22 cellular contexts compared by ENCODE assay signal in the genomic region with DNA sequence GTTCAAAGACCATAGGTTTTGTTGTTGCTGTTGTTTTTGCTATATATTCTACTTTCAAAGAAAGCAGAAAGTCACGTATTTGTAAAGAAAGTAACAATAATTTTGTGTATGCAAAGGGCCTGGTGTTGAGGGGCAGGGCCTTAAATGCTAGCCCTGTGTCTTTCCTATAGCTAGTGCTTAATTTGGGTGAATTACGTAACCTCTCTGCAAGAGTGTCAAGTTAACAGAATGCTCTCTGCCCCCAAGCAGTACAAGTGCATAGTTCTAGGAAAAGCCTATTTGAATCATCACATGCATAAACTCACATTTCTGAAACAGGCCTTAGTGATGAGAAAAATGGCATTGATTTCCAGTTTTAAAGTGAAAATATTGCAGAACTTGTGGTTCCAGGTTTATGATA.
"Had no signal": no experiment of that assay in that cellular context is flagged by ENCODE, and none has a peak within 500 bp of the region (broad histone marks: within the 10 kb centered on the region; RNA-seq: fewer than 3 reads in every experiment).

No MANE protein-coding gene starts in this region.

- H3K27ac ChIP-seq: ovary, prostate gland, right atrium auricular region had no signal

- ATAC-seq: activated CD8-positive, alpha-beta memory T cell treated with anti-CD3 and anti-CD28 coated beads, Interleukin-2, amount 10 ng/mL, durations not matched to agents 7 days and 5 days; natural killer cell; stimulated activated naive CD8-positive, alpha-beta T cell treated with anti-CD3 and anti-CD28 coated beads, Interleukin-15, Interleukin-2, amounts not matched to agents 100 U/mL and 50 U/mL, for 24 hours had no signal

- H3K27me3 ChIP-seq: ovary, right atrium auricular region had no signal

- H3K4me1 Mint-ChIP-seq: activated CD4-positive, alpha-beta memory T cell treated with anti-CD3 and anti-CD28 coated beads, Interleukin-2, amount 10 ng/mL, durations not matched to agents 7 days and 5 days; activated CD4-positive, alpha-beta T cell treated with anti-CD3 and anti-CD28 coated beads, Interleukin-2, amount 10 ng/mL, durations not matched to agents 24 days and 14 days; activated CD8-positive, alpha-beta memory T cell treated with anti-CD3 and anti-CD28 coated beads, Interleukin-2, amount 10 ng/mL, durations not matched to agents 7 days and 5 days; activated naive CD4-positive, alpha-beta T cell treated with anti-CD3 and anti-CD28 coated beads, Interleukin-2, amount 50 U/mL, for 24 hours; natural killer cell had no signal

- DNase-seq: activated CD4-positive, alpha-beta memory T cell treated with anti-CD3 and anti-CD28 coated beads, Interleukin-2, amount 10 ng/mL, durations not matched to agents 7 days and 5 days; activated CD4-positive, alpha-beta T cell treated with anti-CD3 and anti-CD28 coated beads, Interleukin-2, amount 10 ng/mL, durations not matched to agents 24 days and 14 days; activated CD8-positive, alpha-beta memory T cell treated with anti-CD3 and anti-CD28 coated beads, Interleukin-2, amount 10 ng/mL, durations not matched to agents 7 days and 5 days; activated gamma-delta T cell; aorta; dermis blood vessel endothelial cell; effector CD8-positive, alpha-beta T cell; foreskin melanocyte; kidney; midbrain; natural killer cell; ovary; stimulated activated CD4-positive, alpha-beta T cell treated with anti-CD3 and anti-CD28 coated beads, Interleukin-4, amount 100 ng/mL, for 24 hours; stimulated activated naive CD8-positive, alpha-beta T cell treated with anti-CD3 and anti-CD28 coated beads, Interleukin-15, Interleukin-2, amounts not matched to agents 100 U/mL and 50 U/mL, for 24 hours; T-helper 1 cell; T-helper 9 cell had no signal

- H3K36me3 Mint-ChIP-seq: activated CD8-positive, alpha-beta memory T cell treated with anti-CD3 and anti-CD28 coated beads, Interleukin-2, amount 10 ng/mL, durations not matched to agents 7 days and 5 days; activated naive CD4-positive, alpha-beta T cell treated with anti-CD3 and anti-CD28 coated beads, Interleukin-2, amount 50 U/mL, for 24 hours; brain; natural killer cell had no signal

- H3K4me3 ChIP-seq: lung, ovary, prostate gland, right atrium auricular region had no signal

- H3K4me1 ChIP-seq: prostate gland, right atrium auricular region had no signal

- H3K4me3 Mint-ChIP-seq: activated CD4-positive, alpha-beta memory T cell treated with anti-CD3 and anti-CD28 coated beads, Interleukin-2, amount 10 ng/mL, durations not matched to agents 7 days and 5 days; activated CD4-positive, alpha-beta T cell treated with anti-CD3 and anti-CD28 coated beads, Interleukin-2, amount 10 ng/mL, durations not matched to agents 24 days and 14 days; activated CD8-positive, alpha-beta memory T cell treated with anti-CD3 and anti-CD28 coated beads, Interleukin-2, amount 10 ng/mL, durations not matched to agents 7 days and 5 days; activated naive CD4-positive, alpha-beta T cell treated with anti-CD3 and anti-CD28 coated beads, Interleukin-2, amount 50 U/mL, for 24 hours; activated T-helper 1 cell treated with anti-CD3 and anti-CD28 coated beads, Interleukin-12 subunit alpha, Interleukin-12 subunit beta, Interleukin-2, Interleukin-4 antibody, amounts not matched to agents 30 ng/mL and 10 ng/mL and 1 ng/mL, durations not matched to agents 14 hours and 24 hours and 36 hours; brain; natural killer cell had no signal

- H3K27ac Mint-ChIP-seq: activated CD4-positive, alpha-beta memory T cell treated with anti-CD3 and anti-CD28 coated beads, Interleukin-2, amount 10 ng/mL, durations not matched to agents 7 days and 5 days; activated CD4-positive, alpha-beta T cell treated with anti-CD3 and anti-CD28 coated beads, Interleukin-2, amount 10 ng/mL, durations not matched to agents 24 days and 14 days; activated CD8-positive, alpha-beta memory T cell treated with anti-CD3 and anti-CD28 coated beads, Interleukin-2, amount 10 ng/mL, durations not matched to agents 7 days and 5 days; activated naive CD4-positive, alpha-beta T cell treated with anti-CD3 and anti-CD28 coated beads, Interleukin-2, amount 50 U/mL, for 24 hours; activated T-helper 1 cell treated with anti-CD3 and anti-CD28 coated beads, Interleukin-12 subunit alpha, Interleukin-12 subunit beta, Interleukin-2, Interleukin-4 antibody, amounts not matched to agents 30 ng/mL and 10 ng/mL and 1 ng/mL, durations not matched to agents 14 hours and 24 hours and 36 hours; brain; natural killer cell had no signal

- H3K9me3 ChIP-seq: ovary, prostate gland, right atrium auricular region had no signal

- H3K27me3 Mint-ChIP-seq: activated CD4-positive, alpha-beta memory T cell treated with anti-CD3 and anti-CD28 coated beads, Interleukin-2, amount 10 ng/mL, durations not matched to agents 7 days and 5 days; activated CD4-positive, alpha-beta T cell treated with anti-CD3 and anti-CD28 coated beads, Interleukin-2, amount 10 ng/mL, durations not matched to agents 24 days and 14 days; activated CD8-positive, alpha-beta memory T cell treated with anti-CD3 and anti-CD28 coated beads, Interleukin-2, amount 10 ng/mL, durations not matched to agents 7 days and 5 days; activated naive CD4-positive, alpha-beta T cell treated with anti-CD3 and anti-CD28 coated beads, Interleukin-2, amount 50 U/mL, for 24 hours; brain had no signal

- H3K36me3 ChIP-seq: ovary, prostate gland, right atrium auricular region had no signal
